In the genomic region with DNA sequence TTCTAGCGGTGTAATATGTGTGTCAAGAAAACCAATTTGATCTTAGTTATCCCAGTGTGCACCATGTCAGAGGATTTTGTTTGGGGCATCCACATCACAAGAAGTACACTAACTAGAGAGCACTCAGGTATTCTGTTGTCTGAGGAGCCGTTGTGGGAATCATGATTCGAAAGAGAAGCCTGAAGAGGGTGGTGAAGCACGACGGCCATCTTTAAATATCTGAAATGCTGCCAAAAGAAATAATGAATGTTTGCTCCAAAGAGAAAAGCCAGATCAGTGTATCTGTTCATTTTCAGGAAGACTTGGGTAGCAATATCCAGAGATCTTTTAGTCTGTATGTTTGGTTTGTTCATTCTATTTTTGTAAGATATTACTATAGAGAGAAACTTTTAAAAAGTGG, we compare ENCODE assay signal across 18 cellular contexts.
A peak's percentile ranks its signal among the peaks of the same experiment; 100 is the strongest.
DNase-seq lines count a peak whose midpoint lies in the region; ATAC-seq and TF ChIP-seq lines count a peak whose summit lies in the region.
"Had no signal": no experiment of that assay in that cellular context is flagged by ENCODE, and none has a peak within 500 bp of the region (broad histone marks: within the 10 kb centered on the region; RNA-seq: fewer than 3 reads in every experiment).

No MANE protein-coding gene starts in this region.

- no peak overlapping the region for H3K27ac ChIP-seq in GM23248
- peak overlapping the region; percentile 47 for H3K27ac ChIP-seq in osteoblast (ENCODE audit: low read depth, low read length)
- H3K27ac ChIP-seq: SK-N-MC, vagina had no signal

- no peak for TF ChIP-seq CTCF in osteoblast (IDR thresholded peaks at IDR 0.05; ENCODE audit: extremely low read depth, low read depth, low read length)

- peaks cover 30% of the 10 kb centered on the region for H3K4me1 Mint-ChIP-seq in central memory CD8-positive, alpha-beta T cell

- no peaks in the 10 kb centered on the region for H3K27me3 Mint-ChIP-seq in central memory CD8-positive, alpha-beta T cell
- H3K27me3 Mint-ChIP-seq: activated CD4-positive, alpha-beta memory T cell treated with anti-CD3 and anti-CD28 coated beads, Interleukin-2, amount 10 ng/mL, durations not matched to agents 7 days and 5 days had no signal

- DNase-seq in ACHN (peak; percentile 20), GM23248 (peak; percentile 15), osteoblast (ENCODE audit: insufficient read length, low spot score, missing footprints) (no peak), iPS-NIHi11 (ENCODE audit: low spot score) (no peak)
- DNase-seq in central memory CD8-positive, alpha-beta T cell (ENCODE audit: low spot score in 2 of 2), result no peak
- DNase-seq in stimulated activated naive CD4-positive, alpha-beta T cell (lab: John Stamatoyannopoulos, UW), result no peak
- DNase-seq: activated CD4-positive, alpha-beta memory T cell treated with anti-CD3 and anti-CD28 coated beads, Interleukin-2, amount 10 ng/mL, durations not matched to agents 7 days and 5 days; BE2C; head of caudate nucleus; mucosa of descending colon; NCI-H187; NCI-H510A treated with DMSO at 0.1 percent for 48 hours; occipital lobe; stimulated activated naive CD4-positive, alpha-beta T cell treated with Interleukin-2 at 50 U/mL for 16 hours had no signal

- no peak overlapping the region for H3K4me3 Mint-ChIP-seq in central memory CD8-positive, alpha-beta T cell
- H3K4me3 Mint-ChIP-seq: activated CD4-positive, alpha-beta memory T cell treated with anti-CD3 and anti-CD28 coated beads, Interleukin-2, amount 10 ng/mL, durations not matched to agents 7 days and 5 days had no signal

- no peaks in the 10 kb centered on the region for H3K9me2 ChIP-seq in GM23248 (ENCODE audit: insufficient read depth)

- H2AFZ ChIP-seq in GM23248, result no peak overlapping the region
- peak overlapping the region; percentile 66 for H2AFZ ChIP-seq in osteoblast (ENCODE audit: low read length)

- peaks cover 9% of the 10 kb centered on the region for H3K36me3 Mint-ChIP-seq in central memory CD8-positive, alpha-beta T cell (ENCODE audit: insufficient read depth)

- H3K9me3 Mint-ChIP-seq in central memory CD8-positive, alpha-beta T cell, result no peaks in the 10 kb centered on the region
- H3K9me3 Mint-ChIP-seq: activated CD4-positive, alpha-beta memory T cell treated with anti-CD3 and anti-CD28 coated beads, Interleukin-2, amount 10 ng/mL, durations not matched to agents 7 days and 5 days had no signal

- H3K4me3 ChIP-seq in GM23248 (no peak overlapping the region), osteoblast (ENCODE audit: insufficient read depth, low read length) (peak overlapping the region; percentile 54)
- H3K4me3 ChIP-seq: mucosa of descending colon, SK-N-MC, vagina had no signal

- H3K27ac Mint-ChIP-seq in central memory CD8-positive, alpha-beta T cell (ENCODE audit: low read depth), result peak overlapping the region; percentile 21
- H3K27ac Mint-ChIP-seq: activated CD4-positive, alpha-beta memory T cell treated with anti-CD3 and anti-CD28 coated beads, Interleukin-2, amount 10 ng/mL, durations not matched to agents 7 days and 5 days had no signal

- in situ Hi-C loops in ACHN (cut with HindIII; ENCODE audit: low pct_ligation_motif_present, low pct_unique_long_range_greater_than_20kb, low sequenced_read_pairs), result no loop called here
- in situ Hi-C loops in GM23248 (cut with MboI), result no loop called here

- 40 to 42% methylated on average over 5 of the region's 5 CpGs for WGBS in GM23248 (ENCODE audit: low coverage in 1 of 2, low lambda C conversion rate in 2 of 2, missing lambda C conversion rate in 2 of 2), 2 experiments

- no peaks in the 10 kb centered on the region for H4K20me1 ChIP-seq in GM23248 (ENCODE audit: insufficient read depth)
- no peaks in the 10 kb centered on the region for H4K20me1 ChIP-seq in osteoblast (ENCODE audit: insufficient read depth, low read length)

- H3F3A ChIP-seq in GM23248 (ENCODE audit: insufficient read depth), result peaks cover 46% of the 10 kb centered on the region

- H3K27me3 ChIP-seq in GM23248 (replicated peaks; ENCODE audit: insufficient read depth), result no peaks in the 10 kb centered on the region
- no peaks in the 10 kb centered on the region for H3K27me3 ChIP-seq in osteoblast (ENCODE audit: insufficient read depth, low read length)
- H3K27me3 ChIP-seq: BE2C, vagina had no signal

- H3K36me3 ChIP-seq in GM23248 (ENCODE audit: low read depth) (no peaks in the 10 kb centered on the region), osteoblast (ENCODE audit: insufficient read depth, low read length) (no peaks in the 10 kb centered on the region)
- H3K36me3 ChIP-seq: BE2C, vagina had no signal

- H3K4me1 ChIP-seq in GM23248 (ENCODE audit: insufficient read depth) (peaks cover 33% of the 10 kb centered on the region), osteoblast (ENCODE audit: insufficient read depth, low read length) (peaks cover 37% of the 10 kb centered on the region)

- H3K4me2 ChIP-seq in GM23248 (ENCODE audit: unreplicated experiment), result no peak overlapping the region
- peak overlapping the region; percentile 69 for H3K4me2 ChIP-seq in osteoblast (ENCODE audit: insufficient read depth, low read length)

- H3K9me3 ChIP-seq in GM23248 (ENCODE audit: low read depth), result no peaks in the 10 kb centered on the region
- no peaks in the 10 kb centered on the region for H3K9me3 ChIP-seq in osteoblast (ENCODE audit: low read depth, low read length)
- H3K9me3 ChIP-seq: BE2C, mucosa of descending colon, vagina had no signal

- no peak for ATAC-seq in central memory CD8-positive, alpha-beta T cell (replicated peaks; ENCODE audit: extremely low read depth, poor library complexity, severe bottlenecking)
- ATAC-seq in GM21515 (IDR thresholded peaks at IDR 0.05; ENCODE audit: unreplicated experiment) (no peak), GM21526 (IDR thresholded peaks at IDR 0.05; ENCODE audit: low FRiP score, unreplicated experiment) (no peak)
- ATAC-seq: mucosa of descending colon had no signal

- H3K9ac ChIP-seq in GM23248, result no peak overlapping the region

- H3K79me2 ChIP-seq in GM23248 (ENCODE audit: insufficient read depth) (peaks cover 63% of the 10 kb centered on the region), osteoblast (ENCODE audit: insufficient read depth, low read length) (peaks cover 12% of the 10 kb centered on the region)

Comparison
In these comparisons a context has a peak if more than half of its experiments do, and no peak if none do; other contexts are left out.
1. DNase-seq: peak in ACHN (single experiment) and GM23248 (single experiment); none in central memory CD8-positive, alpha-beta T cell (0 of 2), osteoblast (single experiment), iPS-NIHi11 (single experiment) and stimulated activated naive CD4-positive, alpha-beta T cell (0 of 6).